In genomic region chr3:102225407-102226132, GRCh38 we compare ENCODE assay signal across 8 cellular contexts.
DNase-seq lines count a peak whose midpoint lies in the region; ATAC-seq and TF ChIP-seq lines count a peak whose summit lies in the region.

No MANE protein-coding gene starts in this region.

- H3K9me3 ChIP-seq in HCT116 (ENCODE audit: control insufficient read depth in 1 of 2, insufficient read depth in 1 of 2, low read depth in 1 of 2, low read length in 2 of 2) (no peaks in the 10 kb centered on the region), sigmoid colon (no peaks in the 10 kb centered on the region)

- POLR2A ChIA-PET in HCT116 (lab: Charles Lee): interaction anchor here (0.6 to 1.9 kb wide), 4 partner anchors 376 to 541 kb away, joined by 3 to 7 read pairs (median 4); partner anchors contain the start of gene NFKBIZ

- peak; percentile 72 for DNase-seq in EL
- DNase-seq in HCT116 (ENCODE audit: low read depth, low spot score): peak; percentile 56
- peak; percentile 52 to 78 for DNase-seq in NCI-H2081 (lab: John Stamatoyannopoulos, UW)
- DNase-seq in left cardiac atrium: no peak
- DNase-seq in sigmoid colon: no peak

- H3K27me3 ChIP-seq in HCT116 (ENCODE audit: insufficient read depth, low read length) (no peaks in the 10 kb centered on the region), sigmoid colon (no peaks in the 10 kb centered on the region)

- no peaks in the 10 kb centered on the region for H4K20me1 ChIP-seq in HCT116 (ENCODE audit: insufficient read depth)

- TF ChIP-seq CTCF in HCT116 (IDR thresholded peaks at IDR 0.05 in 2 of 3, conservative IDR thresholded peaks at IDR 0.05 in 1 of 3; ENCODE audit: borderline replicate concordance in 1 of 3, insufficient read depth in 1 of 3, low read depth in 2 of 3, low read length in 2 of 3) (peak; percentile 46 to 79 (median 68)), WI38 (IDR thresholded peaks at IDR 0.05; ENCODE audit: low read depth, low read length) (peak; percentile 39), sigmoid colon (IDR thresholded peaks at IDR 0.05) (peak; percentile 56 to 75 (median 66))

- intact Hi-C loops in HCT116 (cut with micrococcal nuclease) (loop anchor here (1.0 to 2.0 kb wide), 3 partner anchors 412 to 531 kb away; no protein-coding TSS in a partner anchor), left cardiac atrium (cut with DNase I) (loop anchor here (2.0 to 10.0 kb wide), 3 partner anchors 415 to 531 kb away; no protein-coding TSS in a partner anchor), sigmoid colon (cut with DNase I) (loop anchor here (2.0 to 10.0 kb wide), 4 partner anchors 228 to 541 kb away; partner anchors contain the start of gene RPL24)

- H3K36me3 ChIP-seq in HCT116 (ENCODE audit: control insufficient read depth in 1 of 2, insufficient read depth in 2 of 2, low read length in 2 of 2) (no peaks in the 10 kb centered on the region), sigmoid colon (no peaks in the 10 kb centered on the region)

- no peaks in the 10 kb centered on the region for H3K9me2 ChIP-seq in HCT116 (ENCODE audit: insufficient read depth)

- WGBS in sigmoid colon, 2 donors: 3 to 13% methylated on average over 1 of the region's 1 CpG

- no peaks in the 10 kb centered on the region for H3K79me2 ChIP-seq in HCT116 (ENCODE audit: insufficient read depth, low read length)

- TF ChIP-seq POLR2A in HCT116 (IDR thresholded peaks at IDR 0.05; ENCODE audit: borderline replicate concordance, extremely low read depth, insufficient read depth, insufficient read length) (no peak), sigmoid colon (IDR thresholded peaks at IDR 0.05) (no peak)

- CTCF ChIA-PET in HCT116 (lab: Charles Lee): interaction anchor here (0.7 to 2.6 kb wide), 19 partner anchors 32 to 426 kb away, joined by 3 to 121 read pairs (median 4); partner anchors contain the start of gene NFKBIZ

- H3K9ac ChIP-seq in HCT116 (ENCODE audit: low read length): no peak overlapping the region

- no peak overlapping the region for H3K27ac ChIP-seq in HCT116 (ENCODE audit: low read depth, low read length)
- H3K27ac ChIP-seq in sigmoid colon: no peak overlapping the region

- no peak overlapping the region for H3K4me2 ChIP-seq in HCT116 (ENCODE audit: low read length)

- H3K4me3 ChIP-seq in HCT116 (replicated peaks in 1 of 2; ENCODE audit: low read depth in 1 of 2, low read length in 2 of 2) (no peak overlapping the region), WI38 (ENCODE audit: low read depth, low read length) (no peak overlapping the region), sigmoid colon (no peak overlapping the region)

- no peak for TF ChIP-seq EP300 in sigmoid colon (IDR thresholded peaks at IDR 0.05)

- RAD21 ChIA-PET in HCT116 (lab: Charles Lee; ENCODE audit: low non-redundant PET in 1 of 2, low total read pairs in 2 of 2, uncharacterized antibody in 2 of 2, unreplicated experiment in 2 of 2): interaction anchor here (0.5 to 1.9 kb wide), 11 partner anchors 30 to 423 kb away, joined by 3 to 12 read pairs (median 4); no protein-coding TSS in a partner anchor

- H2AFZ ChIP-seq in HCT116 (ENCODE audit: low read depth, low read length, poor library complexity, severe bottlenecking): no peak overlapping the region

- ATAC-seq in HCT116 (peak; percentile 74), left cardiac atrium (peak; percentile 82 to 87), GM19463 (IDR thresholded peaks at IDR 0.05; ENCODE audit: unreplicated experiment) (no peak), HG02571 (IDR thresholded peaks at IDR 0.05; ENCODE audit: unreplicated experiment) (no peak)

- peak; percentile 91 for TF ChIP-seq RAD21 in HCT116 (IDR thresholded peaks at IDR 0.05; ENCODE audit: low read depth)

- H3K4me1 ChIP-seq in HCT116 (ENCODE audit: control insufficient read depth in 1 of 2, insufficient read depth in 2 of 2, low read length in 2 of 2) (no peaks in the 10 kb centered on the region), sigmoid colon (peaks cover 0 to 10% (median 0%) of the 10 kb centered on the region in 4 donors)

- no TSS peak for BruUV-seq in HCT116 (replicated peaks; lab: Mats Ljungman, UMichigan)

TF ChIP-seq in HCT116, 20 proteins besides CTCF, POLR2A, EP300 and RAD21:
- no peak for TF ChIP-seq ZNF274 (IDR thresholded peaks at IDR 0.05; ENCODE audit: low read depth, low read length)
- TF ChIP-seq SIN3A (IDR thresholded peaks at IDR 0.05; ENCODE audit: low read depth): no peak
- TF ChIP-seq EZH2 (IDR thresholded peaks at IDR 0.05): no peak
- no peak for TF ChIP-seq POLR2AphosphoS5 (IDR thresholded peaks at IDR 0.05; ENCODE audit: low read depth, low read length)
- TF ChIP-seq REST (IDR thresholded peaks at IDR 0.05; ENCODE audit: low read depth): no peak
- no peak for TF ChIP-seq FOSL1 (IDR thresholded peaks at IDR 0.05; ENCODE audit: low read depth)
- no peak for TF ChIP-seq MAX (IDR thresholded peaks at IDR 0.05)
- TF ChIP-seq SRF (IDR thresholded peaks at IDR 0.05; ENCODE audit: low read depth): no peak
- no peak for TF ChIP-seq CEBPB (IDR thresholded peaks at IDR 0.05; ENCODE audit: low read depth)
- TF ChIP-seq YY1 (IDR thresholded peaks at IDR 0.05; ENCODE audit: extremely low read depth, insufficient replicate concordance, low read depth, low read length): no peak
- no peak for TF ChIP-seq ZFX (IDR thresholded peaks at IDR 0.05)
- TF ChIP-seq EZH2phosphoT487 (IDR thresholded peaks at IDR 0.05; ENCODE audit: borderline replicate concordance): no peak
- TF ChIP-seq SP1 (IDR thresholded peaks at IDR 0.05; ENCODE audit: low read depth): no peak
- TF ChIP-seq ELF1 (IDR thresholded peaks at IDR 0.05; ENCODE audit: borderline replicate concordance, low read depth): no peak
- no peak for TF ChIP-seq ATF3 (IDR thresholded peaks at IDR 0.05)
- TF ChIP-seq ZBTB33 (IDR thresholded peaks at IDR 0.05; ENCODE audit: extremely low read depth, insufficient replicate concordance, low read length): no peak
- TF ChIP-seq TCF7L2 (IDR thresholded peaks at IDR 0.05; ENCODE audit: borderline replicate concordance, extremely low read depth, insufficient read depth, insufficient read length): no peak
- no peak for TF ChIP-seq JUND (IDR thresholded peaks at IDR 0.05)

Comparison
In these comparisons a context has a peak if more than half of its experiments do, and no peak if none do; other contexts are left out.
1. DNase-seq: peak in EL (single experiment), HCT116 (single experiment) and NCI-H2081 (2 of 2); none in left cardiac atrium (single experiment) and sigmoid colon (single experiment).
2. ATAC-seq: peak in HCT116 (single experiment) and left cardiac atrium (2 of 2); none in GM19463 (single experiment) and HG02571 (single experiment).
3. Peak in every context shown above with its lines, with median percentiles within 50 percentile points of each other: CTCF ChIP-seq.